Comparison of ENCODE assay signal across 1 cellular context in the genomic region with DNA sequence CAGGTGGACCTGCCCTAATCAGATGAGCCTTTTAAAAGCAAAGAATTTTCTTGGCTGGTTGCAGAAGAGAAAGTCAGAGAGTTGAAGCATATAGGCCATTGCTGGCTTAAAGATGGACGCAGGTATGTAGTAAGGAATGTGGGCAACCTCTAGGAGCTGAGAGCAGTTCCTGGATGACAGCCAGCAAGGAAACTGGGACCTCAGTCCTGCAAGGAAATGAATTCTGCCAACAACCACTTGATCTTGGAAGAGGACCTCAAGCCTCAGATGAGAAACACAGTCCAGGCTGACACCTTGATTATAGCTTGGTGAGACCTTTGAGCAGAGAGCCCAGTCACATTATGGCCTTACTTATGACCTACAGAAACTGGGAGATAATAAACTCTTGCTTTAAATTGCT.
TF ChIP-seq lines count a peak whose summit lies in the region.

No MANE protein-coding gene starts in this region.

TF ChIP-seq in endothelial cell of umbilical vein, 7 proteins besides CTCF, POLR2A, EP300 and RAD21:
- TF ChIP-seq POLR2AphosphoS5 (IDR thresholded peaks at IDR 0.05; ENCODE audit: insufficient read depth, low read depth, low read length) (no peak), GATA2 (IDR thresholded peaks at IDR 0.05; ENCODE audit: insufficient read depth, insufficient read length, low read depth, low read length) (no peak), JUN (IDR thresholded peaks at IDR 0.05; ENCODE audit: borderline replicate concordance, insufficient read depth, insufficient read length, low read depth) (no peak), EZH2 (IDR thresholded peaks at IDR 0.05; ENCODE audit: borderline replicate concordance, low read depth, low read length, severe bottlenecking) (no peak), MYC (IDR thresholded peaks at IDR 0.05; ENCODE audit: low read depth, low read length) (no peak), FOS (IDR thresholded peaks at IDR 0.05; ENCODE audit: borderline replicate concordance, insufficient read depth, low read length) (no peak)
- TF ChIP-seq, protein P1, sequence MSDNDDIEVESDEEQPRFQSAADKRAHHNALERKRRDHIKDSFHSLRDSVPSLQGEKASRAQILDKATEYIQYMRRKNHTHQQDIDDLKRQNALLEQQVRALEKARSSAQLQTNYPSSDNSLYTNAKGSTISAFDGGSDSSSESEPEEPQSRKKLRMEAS (IDR thresholded peaks at IDR 0.05; ENCODE audit: insufficient read depth, insufficient read length) = no peak
